7 cellular contexts compared by ENCODE assay signal in genomic region chr4:146945556-146946374, GRCh38. TPM values are rescaled to one million over a fixed set of nuclear protein-coding genes. Genes with fewer than 3 reads are reported as not detected.
A peak's percentile ranks its signal among the peaks of the same experiment; 100 is the strongest.
DNase-seq lines count a peak whose midpoint lies in the region; ATAC-seq, FAIRE-seq and TF ChIP-seq lines count a peak whose summit lies in the region.

Gene TTC29 (minus strand): TSS chr4:146945864. CDS start chr4:146939895, 5,969 bp downstream.

- H3K27me3 ChIP-seq in small intestine (ENCODE audit: control insufficient read depth in 2 of 2, insufficient read depth in 2 of 2, low read length in 2 of 2), result no peaks in the 10 kb centered on the region

- H3K9me3 Mint-ChIP-seq in WTC11, result no peaks in the 10 kb centered on the region

- peaks cover 44% of the 10 kb centered on the region for H3K4me1 Mint-ChIP-seq in WTC11

- CTCF ChIA-PET in WTC11 (lab: Charles Lee), result interaction anchor here (0.7 to 1.2 kb wide), 4 partner anchors 60 to 573 kb away, joined by 3 to 10 read pairs (median 5); no protein-coding TSS in a partner anchor

- no peak for TF ChIP-seq CTCF in WTC11 (IDR thresholded peaks at IDR 0.05)

- POLR2A ChIA-PET in WTC11 (lab: Charles Lee), result no interaction called here

- DNase-seq in NCI-H2107 treated with DMSO at 0.1 percent for 48 hours (lab: John Stamatoyannopoulos, UW; ENCODE audit: unreplicated experiment) (peak; percentile 2), WTC11 (ENCODE audit: low spot score) (peak; percentile 98), caudate nucleus (lab: John Stamatoyannopoulos, UW) (peak in 60 of 61 donors; percentile 24 to 95 (median 81)), iPS-NIHi7 (ENCODE audit: extremely low spot score) (peak; percentile 98), small intestine (peak; percentile 84)

- ATAC-seq in GM18519 (IDR thresholded peaks at IDR 0.05; ENCODE audit: low FRiP score, unreplicated experiment) (peak; percentile 100), HG03025 (IDR thresholded peaks at IDR 0.05; ENCODE audit: low FRiP score, unreplicated experiment) (peak; percentile 100), WTC11 (peak; percentile 100)

- no peaks in the 10 kb centered on the region for H3K36me3 Mint-ChIP-seq in WTC11

- peak within 1 kb of the TSS; percentile 72 for H3K4me3 Mint-ChIP-seq in WTC11

- H3K4me3 ChIP-seq in small intestine (ENCODE audit: low read depth in 1 of 2, low read length in 2 of 2), result peak within 1 kb of the TSS; percentile 35 to 44

- H3K27me3 Mint-ChIP-seq in WTC11 (ENCODE audit: low read depth), result peaks cover 32% of the 10 kb centered on the region

- H3K9me3 ChIP-seq in small intestine (ENCODE audit: control insufficient read depth, low read depth), result no peaks in the 10 kb centered on the region

- H3K4me1 ChIP-seq in small intestine (ENCODE audit: control insufficient read depth in 2 of 2, insufficient read depth in 1 of 2, low read depth in 1 of 2, low read length in 1 of 2), result peaks cover 2 to 5% of the 10 kb centered on the region in 2 donors

- no peak within 1 kb of the TSS for H3K27ac Mint-ChIP-seq in WTC11

- 1% methylated on average over 39 of the region's 39 CpGs for WGBS in small intestine, 3 donors

- no peaks in the 10 kb centered on the region for H3K36me3 ChIP-seq in small intestine (ENCODE audit: control insufficient read depth in 2 of 2, insufficient read depth in 2 of 2, low read length in 2 of 2)

- H3K27ac ChIP-seq in caudate nucleus (ENCODE audit: low read depth, low read length), result no peak within 1 kb of the TSS
- H3K27ac ChIP-seq in small intestine (ENCODE audit: low read depth in 1 of 2, low read length in 1 of 2), result no peak within 1 kb of the TSS

- no peak for FAIRE-seq in small intestine (lab: Jason Lieb, UNC)

TF ChIP-seq in WTC11, 78 proteins besides CTCF, POLR2A, EP300 and RAD21:
- TF ChIP-seq ERG (CRISPR knock-in tag; IDR thresholded peaks at IDR 0.05) (no peak), ZNF121 (CRISPR knock-in tag; IDR thresholded peaks at IDR 0.05) (no peak), ZNF317 (CRISPR knock-in tag; IDR thresholded peaks at IDR 0.05; ENCODE audit: borderline replicate concordance, low read depth) (no peak), FOXP4 (CRISPR knock-in tag; IDR thresholded peaks at IDR 0.05) (no peak), FOXP1 (CRISPR knock-in tag; IDR thresholded peaks at IDR 0.05; ENCODE audit: borderline replicate concordance) (peak; percentile 28; the same call in 1 of the 2 replicates), ZNF232 (CRISPR knock-in tag; IDR thresholded peaks at IDR 0.05) (0 out of 2 replicates have a peak, but pooled peaks have one; percentile 11), ZSCAN18 (CRISPR knock-in tag; IDR thresholded peaks at IDR 0.05) (no peak), SP1 (CRISPR knock-in tag; conservative IDR thresholded peaks at IDR 0.05) (peak; percentile 57; the same call in 1 of the 2 replicates), IRF1 (CRISPR knock-in tag; IDR thresholded peaks at IDR 0.05) (no peak)

RNA-seq across cellular contexts. Expression of gene TTC29, which starts in this region (rescaled TPM):
- 0.09 to 0.16 TPM in 2 of 3 replicates, not detected in the other for total RNA-seq in WTC11 (2021)
- polyA plus RNA-seq in small intestine, result not detected

Comparison
In these comparisons a context has a peak if more than half of its experiments do, and no peak if none do; other contexts are left out.
1. Peak in DNase-seq and ATAC-seq in WTC11; RNA of the gene not detected or under 1 TPM.
2. Peak in DNase-seq and H3K4me3 ChIP-seq in small intestine; RNA of the gene not detected or under 1 TPM.
3. DNase-seq: peak in every context shown above with its lines; median percentile 98 in WTC11; 98 in iPS-NIHi7; 84 in small intestine; 81 in caudate nucleus; 2 in NCI-H2107 treated with DMSO at 0.1 percent for 48 hours.